ENCODE assay signal across 21 cellular contexts in genomic region chr17:15973016-15973415, GRCh38. TPM values are rescaled to one million over a fixed set of nuclear protein-coding genes. Genes with fewer than 3 reads are reported as not detected.
DNase-seq lines count a peak whose midpoint lies in the region; ATAC-seq, FAIRE-seq and TF ChIP-seq lines count a peak whose summit lies in the region.
"Had no signal": no experiment of that assay in that cellular context is flagged by ENCODE, and none has a peak within 500 bp of the region (broad histone marks: within the 10 kb centered on the region; RNA-seq: fewer than 3 reads in every experiment).

No MANE protein-coding gene starts in this region.

- H2AFZ ChIP-seq in SK-N-SH (ENCODE audit: low read depth) (no peak overlapping the region), KMS-11 (ENCODE audit: low read depth) (no peak overlapping the region), astrocyte (ENCODE audit: low read depth, low read length) (no peak overlapping the region)

- no peak for TF ChIP-seq RAD21 in SK-N-SH (IDR thresholded peaks at IDR 0.05; ENCODE audit: low read length)

- peaks cover 5% of the 10 kb centered on the region for H3F3A ChIP-seq in SK-N-SH (replicated peaks; ENCODE audit: insufficient read depth)

- H3K4me1 ChIP-seq in SK-N-SH (ENCODE audit: control insufficient read depth in 1 of 2, insufficient read depth in 2 of 2, low read depth in 1 of 2, low read length in 1 of 2): no peaks in the 10 kb centered on the region; a peak in 1 of 4 replicates
- H3K4me1 ChIP-seq in KMS-11 (ENCODE audit: low read depth, poor library complexity, severe bottlenecking): peaks cover 14% of the 10 kb centered on the region
- peaks cover 3% of the 10 kb centered on the region for H3K4me1 ChIP-seq in astrocyte (ENCODE audit: insufficient read depth, low read length)
- peaks cover 11% of the 10 kb centered on the region for H3K4me1 ChIP-seq in lower lobe of right lung
- H3K4me1 ChIP-seq: BE2C had no signal

- no peaks in the 10 kb centered on the region for H3K9me3 Mint-ChIP-seq in astrocyte (ENCODE audit: unreplicated experiment)
- H3K9me3 Mint-ChIP-seq: H9, IgD-negative memory B cell had no signal

- no peak overlapping the region for H3K9ac ChIP-seq in SK-N-SH
- no peak overlapping the region for H3K9ac ChIP-seq in KMS-11
- no peak overlapping the region for H3K9ac ChIP-seq in astrocyte (ENCODE audit: low read length)

- ATAC-seq in SK-N-SH treated with all-trans-retinoic acid at 6 μM for 48 hours (peak; percentile 18; the same call in 1 of the 3 replicates), lower lobe of right lung (peak; percentile 7 to 8)

- H3K79me2 ChIP-seq in SK-N-SH (ENCODE audit: insufficient read depth) (no peaks in the 10 kb centered on the region), KMS-11 (ENCODE audit: insufficient read depth, low read depth) (no peaks in the 10 kb centered on the region), astrocyte (ENCODE audit: insufficient read depth, low read length) (peaks cover 60% of the 10 kb centered on the region)

- intact Hi-C loops in lower lobe of right lung (cut with DNase I): no loop called here

- H3K4me3 ChIP-seq in SK-N-SH (ENCODE audit: low read depth in 2 of 2, low read length in 1 of 2): no peak overlapping the region
- no peak overlapping the region for H3K4me3 ChIP-seq in KMS-11 (IDR thresholded peaks at IDR 0.05; ENCODE audit: insufficient read depth, low read depth, low read length)
- no peak overlapping the region for H3K4me3 ChIP-seq in astrocyte (ENCODE audit: insufficient read depth, low read depth, low read length)
- no peak overlapping the region for H3K4me3 ChIP-seq in lower lobe of right lung

- H3K9me3 ChIP-seq in SK-N-SH (no peaks in the 10 kb centered on the region), astrocyte (ENCODE audit: insufficient read depth, low read depth, low read length) (no peaks in the 10 kb centered on the region), lower lobe of right lung (no peaks in the 10 kb centered on the region)
- H3K9me3 ChIP-seq: BE2C had no signal

- H3K9me2 ChIP-seq in SK-N-SH: no peaks in the 10 kb centered on the region

- H4K20me1 ChIP-seq in SK-N-SH (ENCODE audit: insufficient read depth): no peaks in the 10 kb centered on the region
- H4K20me1 ChIP-seq in KMS-11 (ENCODE audit: insufficient read depth): no peaks in the 10 kb centered on the region
- peaks cover 11% of the 10 kb centered on the region for H4K20me1 ChIP-seq in astrocyte (ENCODE audit: insufficient read depth, low read length)

- H3K36me3 ChIP-seq in SK-N-SH (replicated peaks in 1 of 2; ENCODE audit: control insufficient read depth in 1 of 2, insufficient read depth in 2 of 2, low read length in 1 of 2) (peaks cover 12 to 16% of the 10 kb centered on the region in 2 experiments), KMS-11 (ENCODE audit: insufficient read depth) (no peaks in the 10 kb centered on the region), astrocyte (ENCODE audit: insufficient read depth, low read length) (no peaks in the 10 kb centered on the region), lower lobe of right lung (peaks cover 28% of the 10 kb centered on the region)
- H3K36me3 ChIP-seq: BE2C had no signal

- CTCF ChIA-PET in SK-N-SH (lab: Yijun Ruan, JAX): interaction anchor here (1.1 kb wide), 1 partner anchor 28 kb away, joined by 3 read pairs; the partner anchor contains the start of gene ADORA2B

- H3K4me2 ChIP-seq in SK-N-SH (no peak overlapping the region), KMS-11 (0 out of 2 replicates have a peak overlapping the region, but pooled peaks have one; percentile 9), astrocyte (ENCODE audit: low read length) (no peak overlapping the region)

- H3K4me1 Mint-ChIP-seq in astrocyte (ENCODE audit: low read depth, unreplicated experiment): peaks cover 6% of the 10 kb centered on the region
- H3K4me1 Mint-ChIP-seq: CD4-positive, CD25-positive, alpha-beta regulatory T cell had no signal

- no peak for FAIRE-seq in astrocyte (lab: Jason Lieb, UNC)

- POLR2A ChIA-PET in SK-N-SH (lab: Yijun Ruan, JAX): no interaction called here

- H3K27ac ChIP-seq in SK-N-SH (ENCODE audit: low read depth in 2 of 2, low read length in 1 of 2) (no peak overlapping the region), KMS-11 (peak overlapping the region; percentile 39; the same call in 1 of the 2 replicates), astrocyte (ENCODE audit: low read depth, low read length) (no peak overlapping the region), lower lobe of right lung (no peak overlapping the region)

- H3K36me3 Mint-ChIP-seq in astrocyte (ENCODE audit: low read depth, unreplicated experiment): peaks cover 13% of the 10 kb centered on the region

- no peak for TF ChIP-seq EP300 in SK-N-SH (IDR thresholded peaks at IDR 0.05; ENCODE audit: borderline replicate concordance in 1 of 2, low read depth in 1 of 2, low read length in 1 of 2)

- no peak overlapping the region for H3K27ac Mint-ChIP-seq in astrocyte (ENCODE audit: unreplicated experiment)
- H3K27ac Mint-ChIP-seq: H9, IgD-negative memory B cell had no signal

- H3K4me3 Mint-ChIP-seq in astrocyte (ENCODE audit: unreplicated experiment): no peak overlapping the region
- H3K4me3 Mint-ChIP-seq: CD4-positive, CD25-positive, alpha-beta regulatory T cell; H9; IgD-negative memory B cell had no signal

- DNase-seq in SK-N-SH: no peak
- DNase-seq in astrocyte (ENCODE audit: low read depth): peak; percentile 27
- DNase-seq in lower lobe of right lung: no peak
- no peak for DNase-seq in Ammon's horn (ENCODE audit: low spot score)
- no peak for DNase-seq in activated CD4-positive, alpha-beta T cell treated with anti-CD3 and anti-CD28 coated beads for 48 hours
- no peak for DNase-seq in NCI-H2029 treated with DMSO at 0.1 percent for 48 hours (lab: John Stamatoyannopoulos, UW)
- DNase-seq: 8988T; BE2C; CD4-positive, CD25-positive, alpha-beta regulatory T cell; COR-L47; DMS 273 treated with DMSO at 0.1 percent for 48 hours; GF-D8; H9; NCI-H1105; NCI-H1694; NCI-H2227 treated with DMSO at 0.1 percent for 48 hours; NCI-H524; NCI-H82 had no signal

- no peak for TF ChIP-seq CTCF in SK-N-SH (IDR thresholded peaks at IDR 0.05)
- no peak for TF ChIP-seq CTCF in KMS-11 (conservative IDR thresholded peaks at IDR 0.05; ENCODE audit: low read depth, low read length)
- no peak for TF ChIP-seq CTCF in astrocyte (IDR thresholded peaks at IDR 0.05; ENCODE audit: insufficient read depth, low read depth, low read length)
- TF ChIP-seq CTCF in lower lobe of right lung (IDR thresholded peaks at IDR 0.05): no peak

- H3K27me3 ChIP-seq in SK-N-SH (ENCODE audit: insufficient read depth) (no peaks in the 10 kb centered on the region), KMS-11 (ENCODE audit: insufficient read depth, low read depth) (no peaks in the 10 kb centered on the region), astrocyte (ENCODE audit: insufficient read depth, low read length) (no peaks in the 10 kb centered on the region), lower lobe of right lung (ENCODE audit: low read depth) (no peaks in the 10 kb centered on the region)
- H3K27me3 ChIP-seq: BE2C had no signal

- no peaks in the 10 kb centered on the region for H3K27me3 Mint-ChIP-seq in astrocyte (ENCODE audit: low read depth, unreplicated experiment)

TF ChIP-seq in SK-N-SH treated with all-trans-retinoic acid at 6 μM for 48 hours, 23 proteins besides CTCF, POLR2A, EP300 and RAD21 (continues in another document):
- TF ChIP-seq CSDC2 (CRISPR knock-in tag; IDR thresholded peaks at IDR 0.05) (no peak), ARNTL (CRISPR knock-in tag; IDR thresholded peaks at IDR 0.05; ENCODE audit: borderline replicate concordance, low read depth) (no peak), SNAI2 (CRISPR knock-in tag; IDR thresholded peaks at IDR 0.05) (no peak), CREB5 (CRISPR knock-in tag; IDR thresholded peaks at IDR 0.05; ENCODE audit: low read depth) (no peak), ZNF70 (CRISPR knock-in tag; IDR thresholded peaks at IDR 0.05) (no peak)

TF ChIP-seq in SK-N-SH, 30 proteins besides CTCF, POLR2A, EP300 and RAD21 (continues in another document):
- TF ChIP-seq FOXJ3 (CRISPR knock-in tag; IDR thresholded peaks at IDR 0.05): no peak
- no peak for TF ChIP-seq YY1 (IDR thresholded peaks at IDR 0.05; ENCODE audit: low read depth)
- TF ChIP-seq NFIC (IDR thresholded peaks at IDR 0.05; ENCODE audit: borderline replicate concordance): no peak
- no peak for TF ChIP-seq RCOR1 (IDR thresholded peaks at IDR 0.05; ENCODE audit: low read length)
- TF ChIP-seq RXRA (IDR thresholded peaks at IDR 0.05; ENCODE audit: borderline replicate concordance, low read depth): no peak
- TF ChIP-seq ZBTB33 (IDR thresholded peaks at IDR 0.05; ENCODE audit: borderline replicate concordance, low read depth): no peak

RNA-seq across cellular contexts. Expression of gene ZSWIM7, which starts 26.5 kb away (rescaled TPM):
- polyA plus RNA-seq in SK-N-SH (2012; rRNA removed): 48.8 and 63.3 TPM in 2 replicates
- 48.1 and 49.2 TPM in 2 replicates for polyA plus RNA-seq in SK-N-SH (2012; cell fraction: cytosol; rRNA removed)
- polyA plus RNA-seq in SK-N-SH (2012; cell fraction: nucleus; rRNA removed): 75.1 and 82.5 TPM in 2 replicates
- total RNA-seq in astrocyte (19.0 and 21.5 TPM in 2 replicates), lower lobe of right lung (21.3 TPM)

RNA-seq across cellular contexts. Expression of gene TTC19, which starts 26.6 kb away (rescaled TPM):
- polyA plus RNA-seq in SK-N-SH (2012; rRNA removed): 6.6 and 6.9 TPM in 2 replicates
- 7.9 and 11.8 TPM in 2 replicates for polyA plus RNA-seq in SK-N-SH (2012; cell fraction: cytosol; rRNA removed)
- 17.3 and 34.3 TPM in 2 replicates for polyA plus RNA-seq in SK-N-SH (2012; cell fraction: nucleus; rRNA removed)
- 21.9 and 25.7 TPM in 2 replicates for total RNA-seq in astrocyte
- 36.0 TPM for total RNA-seq in lower lobe of right lung

RNA-seq across cellular contexts. Expression of gene ADORA2B, which starts 28.1 kb away (rescaled TPM):
- polyA plus RNA-seq in SK-N-SH (2012; rRNA removed): 12.6 and 14.4 TPM in 2 replicates
- polyA plus RNA-seq in SK-N-SH (2012; cell fraction: cytosol; rRNA removed): 9.2 and 13.8 TPM in 2 replicates
- 6.8 and 8.1 TPM in 2 replicates for polyA plus RNA-seq in SK-N-SH (2012; cell fraction: nucleus; rRNA removed)
- total RNA-seq in astrocyte (4.0 and 5.5 TPM in 2 replicates), lower lobe of right lung (6.2 TPM)
- total RNA-seq: CD4-positive, CD25-positive, alpha-beta regulatory T cell had no signal
